In genomic region chr1:182633031-182633430, GRCh38 we compare ENCODE assay signal across 15 cellular contexts. TPM values are rescaled to one million over a fixed set of nuclear protein-coding genes. Genes with fewer than 3 reads are reported as not detected.
A peak's percentile ranks its signal among the peaks of the same experiment; 100 is the strongest.
DNase-seq lines count a peak whose midpoint lies in the region; TF ChIP-seq lines count a peak whose summit lies in the region.
"Had no signal": no experiment of that assay in that cellular context is flagged by ENCODE, and none has a peak within 500 bp of the region (broad histone marks: within the 10 kb centered on the region; RNA-seq: fewer than 3 reads in every experiment).

No MANE protein-coding gene starts in this region.

- no peak overlapping the region for H3K14ac ChIP-seq in trophoblast cell (ENCODE audit: low read length)

- 0 out of 2 replicates have a peak overlapping the region, but pooled peaks have one; percentile 15 for H3K4me3 ChIP-seq in DOHH2 (ENCODE audit: low read length)
- H3K4me3 ChIP-seq in HEK293 (ENCODE audit: low read depth, low read length): no peak overlapping the region
- no peak overlapping the region for H3K4me3 ChIP-seq in SU-DHL-6 (ENCODE audit: insufficient read depth, low read length, poor library complexity, severe bottlenecking)
- H3K4me3 ChIP-seq in trophoblast cell (ENCODE audit: low read depth, low read length): no peak overlapping the region
- H3K4me3 ChIP-seq: PC-9 had no signal

- H3K4me1 ChIP-seq in DOHH2 (ENCODE audit: control insufficient read depth, low read length): peaks cover 75% of the 10 kb centered on the region
- no peaks in the 10 kb centered on the region; the same call in 1 of the 2 replicates for H3K4me1 ChIP-seq in HEK293 (ENCODE audit: control insufficient read depth, insufficient read depth, low read length)
- peaks cover 25 to 39% of the 10 kb centered on the region in 2 experiments for H3K4me1 ChIP-seq in trophoblast cell (ENCODE audit: control insufficient read depth in 1 of 2, insufficient read depth in 2 of 2, low read length in 2 of 2)

- H2BK5ac ChIP-seq in trophoblast cell (ENCODE audit: low read depth, low read length, poor library complexity): peak overlapping the region; percentile 91

- H2AFZ ChIP-seq in SU-DHL-6 (ENCODE audit: low read depth, low read length, severe bottlenecking) (no peak overlapping the region), trophoblast cell (ENCODE audit: insufficient read depth, low read length, poor library complexity) (no peak overlapping the region)
- H2AFZ ChIP-seq: PC-9 had no signal

- peak overlapping the region; percentile 69 for H4K8ac ChIP-seq in trophoblast cell (ENCODE audit: low read depth, low read length)

- no peak for TF ChIP-seq CTCF in DOHH2 (IDR thresholded peaks at IDR 0.05; ENCODE audit: low read depth, low read length, poor library complexity, severe bottlenecking)
- TF ChIP-seq CTCF in HEK293 (tag by site-specific recombination; IDR thresholded peaks at IDR 0.05): no peak
- TF ChIP-seq CTCF in SU-DHL-6 (IDR thresholded peaks at IDR 0.05; ENCODE audit: insufficient read depth, low read length, poor library complexity, severe bottlenecking): no peak

- H3F3A ChIP-seq in DOHH2 (ENCODE audit: control insufficient read depth, insufficient read depth): peaks cover 5% of the 10 kb centered on the region; the same call in 1 of the 2 replicates
- peaks cover 6% of the 10 kb centered on the region; the same call in 1 of the 2 replicates for H3F3A ChIP-seq in SU-DHL-6 (ENCODE audit: insufficient read depth)

- no peaks in the 10 kb centered on the region for H4K20me1 ChIP-seq in DOHH2 (ENCODE audit: control insufficient read depth, insufficient read depth, low read depth, low read length)
- no peaks in the 10 kb centered on the region for H4K20me1 ChIP-seq in SU-DHL-6 (ENCODE audit: low read depth, low read length)

- H3K79me1 ChIP-seq in trophoblast cell (ENCODE audit: low read length): peaks cover 31% of the 10 kb centered on the region

- H3K18ac ChIP-seq in trophoblast cell (ENCODE audit: low read length): no peak overlapping the region

- no peak overlapping the region for H4K12ac ChIP-seq in trophoblast cell (ENCODE audit: low read depth, low read length)

- H3K9ac ChIP-seq in SU-DHL-6 (ENCODE audit: low read length): no peak overlapping the region
- H3K9ac ChIP-seq in trophoblast cell (ENCODE audit: low read length): no peak overlapping the region

- no peak overlapping the region for H2BK12ac ChIP-seq in trophoblast cell (ENCODE audit: low read length)

- CTCF ChIA-PET in HEK293 (lab: Yijun Ruan, JAX): interaction anchor here (0.6 to 1.1 kb wide), 3 partner anchors 13 to 38 kb away, joined by 3 read pairs; no protein-coding TSS in a partner anchor

- H3K79me2 ChIP-seq in DOHH2 (ENCODE audit: control insufficient read depth, low read length): no peaks in the 10 kb centered on the region
- H3K79me2 ChIP-seq in SU-DHL-6 (ENCODE audit: insufficient read depth, low read length): no peaks in the 10 kb centered on the region
- peaks cover 2% of the 10 kb centered on the region for H3K79me2 ChIP-seq in trophoblast cell (ENCODE audit: control insufficient read depth, insufficient read depth, low read length, poor library complexity)

- H3K9me2 ChIP-seq in DOHH2 (replicated peaks; ENCODE audit: control insufficient read depth, low read length) (no peaks in the 10 kb centered on the region), SU-DHL-6 (replicated peaks; ENCODE audit: insufficient read depth, low read length) (no peaks in the 10 kb centered on the region)

- no peak overlapping the region for H3K23ac ChIP-seq in trophoblast cell (ENCODE audit: low read length)

- H3K9me3 ChIP-seq in DOHH2 (ENCODE audit: control insufficient read depth, insufficient read depth, low read length) (no peaks in the 10 kb centered on the region), HEK293 (ENCODE audit: control insufficient read depth, insufficient read depth, low read depth, low read length) (no peaks in the 10 kb centered on the region), SU-DHL-6 (ENCODE audit: insufficient read depth, low read length) (no peaks in the 10 kb centered on the region), trophoblast cell (ENCODE audit: insufficient read depth, low read depth, low read length) (no peaks in the 10 kb centered on the region)
- H3K9me3 ChIP-seq: Caco-2 had no signal

- peak overlapping the region; percentile 82 for H4K91ac ChIP-seq in trophoblast cell (ENCODE audit: low read depth, low read length)

- H2BK120ac ChIP-seq in trophoblast cell (ENCODE audit: insufficient read depth, low read length, poor library complexity): peak overlapping the region; percentile 69

- DNase-seq in trophoblast cell (no peak), SK-N-DZ (ENCODE audit: low spot score) (no peak), NCI-H748 treated with DMSO at 0.1 percent for 48 hours (lab: John Stamatoyannopoulos, UW) (no peak), DMS114 treated with DMSO at 0.1 percent for 48 hours (lab: John Stamatoyannopoulos, UW; ENCODE audit: unreplicated experiment) (no peak)
- DNase-seq: ACHN; CD4-positive, CD25-positive, alpha-beta regulatory T cell; EL; PC-9; SIG-M5; T-helper 17 cell had no signal

- no peak overlapping the region for H3K4ac ChIP-seq in trophoblast cell (ENCODE audit: low read depth, low read length)

- H3K4me2 ChIP-seq in DOHH2 (ENCODE audit: low read length) (peak overlapping the region; percentile 33), SU-DHL-6 (ENCODE audit: low read depth, low read length, poor library complexity, severe bottlenecking) (peak overlapping the region; percentile 30), trophoblast cell (ENCODE audit: low read length) (no peak overlapping the region)
- H3K4me2 ChIP-seq: PC-9 had no signal

- no peak overlapping the region for H2AK5ac ChIP-seq in trophoblast cell (ENCODE audit: low read length)

- H3K27me3 ChIP-seq in DOHH2 (ENCODE audit: control insufficient read depth, low read length): no peaks in the 10 kb centered on the region
- H3K27me3 ChIP-seq in SU-DHL-6 (ENCODE audit: low read length): no peaks in the 10 kb centered on the region
- no peaks in the 10 kb centered on the region for H3K27me3 ChIP-seq in trophoblast cell (ENCODE audit: insufficient read depth, low read length)

- POLR2A ChIA-PET in HEK293 (lab: Yijun Ruan, JAX): no interaction called here

- H3K27ac ChIP-seq in DOHH2 (ENCODE audit: low read depth, low read length) (peak overlapping the region; percentile 39), HEK293 (ENCODE audit: extremely low read depth, low read depth, low read length) (0 out of 2 replicates have a peak overlapping the region, but pooled peaks have one; percentile 4), SU-DHL-6 (ENCODE audit: low read depth, low read length) (peak overlapping the region; percentile 42), trophoblast cell (ENCODE audit: low read depth, low read length) (peak overlapping the region; percentile 96)
- H3K27ac ChIP-seq: PC-9, RWPE1 had no signal

- H3K36me3 ChIP-seq in DOHH2 (ENCODE audit: control insufficient read depth, low read length) (no peaks in the 10 kb centered on the region), HEK293 (ENCODE audit: control insufficient read depth in 2 of 2, insufficient read depth in 1 of 2, low read length in 2 of 2) (no peaks in the 10 kb centered on the region), SU-DHL-6 (ENCODE audit: low read length) (no peaks in the 10 kb centered on the region), trophoblast cell (ENCODE audit: control insufficient read depth in 1 of 2, insufficient read depth in 2 of 2, low read length in 2 of 2) (no peaks in the 10 kb centered on the region)

TF ChIP-seq in HEK293, 187 proteins besides CTCF, POLR2A, EP300 and RAD21:
- TF ChIP-seq ZNF169 (tag by site-specific recombination; IDR thresholded peaks at IDR 0.05): no peak
- no peak for TF ChIP-seq ZNF837 (tag by site-specific recombination; IDR thresholded peaks at IDR 0.05)
- no peak for TF ChIP-seq ZNF768 (tag by site-specific recombination; IDR thresholded peaks at IDR 0.05)
- no peak for TF ChIP-seq ZBTB21 (tag by site-specific recombination; IDR thresholded peaks at IDR 0.05)
- no peak for TF ChIP-seq ZNF10 (tag by site-specific recombination; IDR thresholded peaks at IDR 0.05)
- no peak for TF ChIP-seq ZXDB (tag by site-specific recombination; IDR thresholded peaks at IDR 0.05)
- TF ChIP-seq ZNF398 (tag by site-specific recombination; IDR thresholded peaks at IDR 0.05): no peak
- no peak for TF ChIP-seq ZNF623 (tag by site-specific recombination; IDR thresholded peaks at IDR 0.05)
TF ChIP-seq in HEK293: peak in this region for 0.

RNA-seq across cellular contexts. Expression of gene RGS16, which starts 28.8 kb away (rescaled TPM):
- polyA plus RNA-seq in trophoblast cell (2013): 138 and 141 TPM in 2 replicates
- polyA plus RNA-seq in SK-N-DZ (2014; cell fraction: cytosol; rRNA removed): 0.94 and 1.0 TPM in 2 replicates
- 0.24 and 0.40 TPM in 2 replicates for polyA plus RNA-seq in SK-N-DZ (2014; cell fraction: nucleus; rRNA removed)

RNA-seq across cellular contexts. Expression of gene RNASEL, which starts 44.0 kb away (rescaled TPM):
- 1.2 and 1.4 TPM in 2 replicates for polyA plus RNA-seq in trophoblast cell (2013)
- 0.07 and 0.50 TPM in 2 replicates for polyA plus RNA-seq in SK-N-DZ (2014; cell fraction: cytosol; rRNA removed)
- 0.43 TPM in 1 of 2 replicates, not detected in the other for polyA plus RNA-seq in SK-N-DZ (2014; cell fraction: nucleus; rRNA removed)

RNA-seq across cellular contexts. Expression of gene RGS8, which starts 51.4 kb away (rescaled TPM):
- 0.07 and 0.22 TPM in 2 replicates for polyA plus RNA-seq in trophoblast cell (2013)
- not detected in 2 replicates for polyA plus RNA-seq in SK-N-DZ (2014; cell fraction: cytosol; rRNA removed)
- not detected in 2 replicates for polyA plus RNA-seq in SK-N-DZ (2014; cell fraction: nucleus; rRNA removed)
- polyA plus RNA-seq: CD4-positive, CD25-positive, alpha-beta regulatory T cell had no signal

Comparison
In these comparisons a context has a peak if more than half of its experiments do, and no peak if none do; other contexts are left out.
1. H3K27ac ChIP-seq: peak in every context shown above with its lines; median percentile 96 in trophoblast cell; 42 in SU-DHL-6; 39 in DOHH2; 4 in HEK293.